Comparison of ENCODE assay signal across 31 cellular contexts in genomic region chr11:20008190-20008801, GRCh38.
DNase-seq lines count a peak whose midpoint lies in the region; ATAC-seq, FAIRE-seq and TF ChIP-seq lines count a peak whose summit lies in the region.
"Had no signal": no experiment of that assay in that cellular context is flagged by ENCODE, and none has a peak within 500 bp of the region (broad histone marks: within the 10 kb centered on the region; RNA-seq: fewer than 3 reads in every experiment).

No MANE protein-coding gene starts in this region.

- H3K9me2 ChIP-seq in SK-N-SH: no peaks in the 10 kb centered on the region

- H3K79me2 ChIP-seq in SK-N-SH (ENCODE audit: insufficient read depth): peaks cover 82% of the 10 kb centered on the region
- H3K79me2 ChIP-seq: parathyroid adenoma had no signal

- TF ChIP-seq EP300 in SK-N-SH (IDR thresholded peaks at IDR 0.05; ENCODE audit: borderline replicate concordance in 1 of 2, low read depth in 1 of 2, low read length in 1 of 2) (no peak), sigmoid colon (IDR thresholded peaks at IDR 0.05) (no peak)

- H3K36me3 ChIP-seq in SK-N-SH (replicated peaks in 1 of 2; ENCODE audit: control insufficient read depth in 1 of 2, insufficient read depth in 2 of 2, low read length in 1 of 2) (peaks cover 39% of the 10 kb centered on the region in 2 experiments), sigmoid colon (peaks cover 0 to 12% (median 6%) of the 10 kb centered on the region in 4 donors)
- H3K36me3 ChIP-seq: gastrocnemius medialis, SJCRH30 had no signal

- no peak for TF ChIP-seq POLR2A in sigmoid colon (IDR thresholded peaks at IDR 0.05)

- peak; percentile 83 for FAIRE-seq in islet of Langerhans (lab: Jason Lieb, UNC)
- FAIRE-seq: GM12878 had no signal

- ATAC-seq in HG02852 (IDR thresholded peaks at IDR 0.05; ENCODE audit: unreplicated experiment) (no peak), HG03432 (IDR thresholded peaks at IDR 0.05; ENCODE audit: unreplicated experiment) (no peak)
- ATAC-seq: activated T-helper 17 cell treated with anti-CD3 and anti-CD28 coated beads, Interleukin-2, amount 50 U/mL, for 72 hours; esophagus mucosa; GM12878; Panc1 had no signal

- 90% methylated on average over 6 of the region's 6 CpGs for WGBS in SK-N-SH (ENCODE audit: low lambda C conversion rate)
- WGBS in sigmoid colon, 2 donors: 74 to 81% methylated on average over 6 of the region's 6 CpGs

- DNase-seq in SK-N-SH (no peak), sigmoid colon (no peak), AG20443 (ENCODE audit: low spot score) (no peak), putamen (ENCODE audit: low spot score) (no peak)
- DNase-seq: activated CD4-positive, alpha-beta memory T cell treated with anti-CD3 and anti-CD28 coated beads, Interleukin-2, amount 10 ng/mL, durations not matched to agents 7 days and 5 days; activated CD4-positive, alpha-beta T cell treated with anti-CD3 and anti-CD28 coated beads for 1 hour; activated CD8-positive, alpha-beta memory T cell treated with anti-CD3 and anti-CD28 coated beads, Interleukin-2, amount 50 U/mL, for 48 hours; activated naive CD4-positive, alpha-beta T cell treated with anti-CD3 and anti-CD28 coated beads, Interleukin-2, amount 50 U/mL, for 16 hours; CD4-positive, alpha-beta T cell; EL; endodermal cell; gastrocnemius medialis; islet precursor cell; NCI-H1694; NCI-H524; nephron progenitor cell; SJCRH30; stimulated activated CD4-positive, alpha-beta T cell treated with anti-CD3 and anti-CD28 coated beads, Interleukin-15, amount 100 ng/mL, for 24 hours; stimulated activated naive CD4-positive, alpha-beta T cell; T-helper 1 cell; testis had no signal

- H4K20me1 ChIP-seq in SK-N-SH (ENCODE audit: insufficient read depth): peaks cover 7% of the 10 kb centered on the region; the same call in 1 of the 2 replicates

- H3K9me3 ChIP-seq in SK-N-SH (no peaks in the 10 kb centered on the region), sigmoid colon (no peaks in the 10 kb centered on the region)
- H3K9me3 ChIP-seq: gastrocnemius medialis, SJCRH30, testis had no signal

- intact Hi-C loops in sigmoid colon (cut with DNase I): no loop called here

- no peak overlapping the region for H3K9ac ChIP-seq in SK-N-SH
- H3K9ac ChIP-seq: parathyroid adenoma had no signal

- POLR2A ChIA-PET in SK-N-SH (lab: Yijun Ruan, JAX): no interaction called here

- TF ChIP-seq CTCF in SK-N-SH (IDR thresholded peaks at IDR 0.05) (no peak), sigmoid colon (IDR thresholded peaks at IDR 0.05) (no peak)

- TF ChIP-seq RAD21 in SK-N-SH (IDR thresholded peaks at IDR 0.05; ENCODE audit: low read length): no peak

- H3K27me3 ChIP-seq in SK-N-SH (ENCODE audit: insufficient read depth) (no peaks in the 10 kb centered on the region), sigmoid colon (no peaks in the 10 kb centered on the region)
- H3K27me3 ChIP-seq: gastrocnemius medialis, SJCRH30, testis had no signal

- H3F3A ChIP-seq in SK-N-SH (replicated peaks; ENCODE audit: insufficient read depth): peaks cover 22% of the 10 kb centered on the region

- no peak overlapping the region for H2AFZ ChIP-seq in SK-N-SH (ENCODE audit: low read depth)
- H2AFZ ChIP-seq: parathyroid adenoma had no signal

- H3K27ac ChIP-seq in SK-N-SH (ENCODE audit: low read depth in 2 of 2, low read length in 1 of 2): peak overlapping the region; percentile 12 to 47; a peak in 2 of 4 replicates
- peak overlapping the region; percentile 24 for H3K27ac ChIP-seq in cingulate gyrus (ENCODE audit: low read depth, low read length)
- H3K27ac ChIP-seq in sigmoid colon: peak overlapping the region in 3 of 4 donors; percentile 30 to 57 (median 55)
- H3K27ac ChIP-seq: parathyroid adenoma, SJCRH30, testis had no signal

- peaks cover 0 to 28% of the 10 kb centered on the region in 2 experiments; a peak in 2 of 4 replicates for H3K4me1 ChIP-seq in SK-N-SH (ENCODE audit: control insufficient read depth in 1 of 2, insufficient read depth in 2 of 2, low read depth in 1 of 2, low read length in 1 of 2)
- peaks cover 0 to 52% (median 48%) of the 10 kb centered on the region in 4 donors for H3K4me1 ChIP-seq in sigmoid colon
- H3K4me1 ChIP-seq: parathyroid adenoma, testis had no signal

- no peak overlapping the region for H3K4me2 ChIP-seq in SK-N-SH

- H3K4me3 ChIP-seq in SK-N-SH (ENCODE audit: low read depth in 2 of 2, low read length in 1 of 2): no peak overlapping the region
- H3K4me3 ChIP-seq in sigmoid colon: no peak overlapping the region
- H3K4me3 ChIP-seq: gastrocnemius medialis, GM12878, lung, SJCRH30, testis had no signal

- CTCF ChIA-PET in SK-N-SH (lab: Yijun Ruan, JAX): interaction anchor here (1.7 to 2.0 kb wide), 2 partner anchors 11 to 346 kb away, joined by 3 to 6 read pairs; no protein-coding TSS in a partner anchor

TF ChIP-seq in SK-N-SH, 30 proteins besides CTCF, POLR2A, EP300 and RAD21:
- TF ChIP-seq POLR2AphosphoS5 (IDR thresholded peaks at IDR 0.05; ENCODE audit: low read depth, low read length) (no peak), TCF12 (IDR thresholded peaks at IDR 0.05) (no peak), EZH2phosphoT487 (IDR thresholded peaks at IDR 0.05; ENCODE audit: borderline replicate concordance, low read depth) (no peak), NFIC (IDR thresholded peaks at IDR 0.05; ENCODE audit: borderline replicate concordance) (no peak), MEF2A (IDR thresholded peaks at IDR 0.05; ENCODE audit: borderline replicate concordance, low read depth) (no peak), RXRA (IDR thresholded peaks at IDR 0.05; ENCODE audit: borderline replicate concordance, low read depth) (no peak), FOXM1 (IDR thresholded peaks at IDR 0.05; ENCODE audit: low read depth) (no peak), ELF1 (IDR thresholded peaks at IDR 0.05) (no peak), FOSL2 (IDR thresholded peaks at IDR 0.05; ENCODE audit: borderline replicate concordance, low read depth) (no peak), SIN3A (IDR thresholded peaks at IDR 0.05; ENCODE audit: borderline replicate concordance, low read depth, low read length) (no peak), ZBTB33 (IDR thresholded peaks at IDR 0.05; ENCODE audit: borderline replicate concordance, low read depth) (no peak)
- TF ChIP-seq, protein P1, sequence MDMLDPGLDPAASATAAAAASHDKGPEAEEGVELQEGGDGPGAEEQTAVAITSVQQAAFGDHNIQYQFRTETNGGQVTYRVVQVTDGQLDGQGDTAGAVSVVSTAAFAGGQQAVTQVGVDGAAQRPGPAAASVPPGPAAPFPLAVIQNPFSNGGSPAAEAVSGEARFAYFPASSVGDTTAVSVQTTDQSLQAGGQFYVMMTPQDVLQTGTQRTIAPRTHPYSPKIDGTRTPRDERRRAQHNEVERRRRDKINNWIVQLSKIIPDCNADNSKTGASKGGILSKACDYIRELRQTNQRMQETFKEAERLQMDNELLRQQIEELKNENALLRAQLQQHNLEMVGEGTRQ (IDR thresholded peaks at IDR 0.05; ENCODE audit: borderline replicate concordance, low read depth, low read length): no peak
